In the genomic region with DNA sequence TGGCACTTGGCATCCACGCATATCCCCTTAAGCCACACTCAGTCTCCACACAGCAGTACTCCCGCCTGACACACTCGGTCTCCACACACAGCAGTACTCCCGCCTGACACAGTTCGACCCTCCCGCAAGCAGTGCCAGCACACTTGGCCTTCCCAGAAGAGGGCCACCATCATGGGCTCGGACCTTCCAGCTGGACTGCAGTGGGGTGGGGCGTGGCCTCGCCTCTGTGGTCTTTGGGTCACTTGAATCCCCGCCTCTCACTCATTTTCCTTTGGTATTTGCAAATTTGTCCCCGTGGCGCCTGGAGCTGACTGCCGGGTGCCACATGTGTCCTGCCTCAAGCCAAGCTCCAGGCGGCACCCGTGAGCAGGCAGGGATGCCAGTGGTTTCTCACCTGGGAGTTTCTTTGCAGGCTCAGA, we compare ENCODE assay signal across 27 cellular contexts.
DNase-seq lines count a peak whose midpoint lies in the region; ATAC-seq, FAIRE-seq and TF ChIP-seq lines count a peak whose summit lies in the region.
"Had no signal": no experiment of that assay in that cellular context is flagged by ENCODE, and none has a peak within 500 bp of the region (broad histone marks: within the 10 kb centered on the region; RNA-seq: fewer than 3 reads in every experiment).

No MANE protein-coding gene starts in this region.

- H3K9ac ChIP-seq in kidney (ENCODE audit: low read length in 2 of 2), result no peak overlapping the region

- no peak overlapping the region for H3K4me3 Mint-ChIP-seq in MCF 10A (ENCODE audit: unreplicated experiment)
- H3K4me3 Mint-ChIP-seq: activated CD4-positive, alpha-beta memory T cell treated with anti-CD3 and anti-CD28 coated beads, Interleukin-2, amount 10 ng/mL, durations not matched to agents 7 days and 5 days; activated naive CD8-positive, alpha-beta T cell treated with anti-CD3 and anti-CD28 coated beads, Interleukin-2, amount 10 ng/mL, durations not matched to agents 7 days and 5 days; natural killer cell treated with Interleukin-12 subunit alpha and Interleukin-12 subunit beta and Interleukin-15 and Interleukin-18, amount 100 ng/mL, for 72 hours had no signal

- H3K4me3 ChIP-seq in breast epithelium (no peak overlapping the region), kidney (ENCODE audit: low read length in 2 of 2) (no peak overlapping the region), upper lobe of left lung (no peak overlapping the region), stomach (no peak overlapping the region)
- H3K4me3 ChIP-seq: lung, pancreas, SJCRH30, uterus had no signal

- no peak for ATAC-seq in upper lobe of left lung (ENCODE audit: low FRiP score in 2 of 2)
- no peak for ATAC-seq in GM18868 (IDR thresholded peaks at IDR 0.05; ENCODE audit: unreplicated experiment)
- ATAC-seq: activated CD4-positive, CD25-positive, alpha-beta regulatory T cell treated with anti-CD3 and anti-CD28 coated beads, Interleukin-2, amount 50 U/mL, for 24 hours; natural killer cell treated with Interleukin-12 subunit alpha and Interleukin-12 subunit beta and Interleukin-15 and Interleukin-18, amount 100 ng/mL, for 72 hours; pancreas; T-cell had no signal

- WGBS in upper lobe of left lung, 2 donors, result 82 to 89% methylated on average over 10 to 15 of the region's 15 CpGs
- WGBS in stomach, 5 donors, result 84 to 91% (median 86%) methylated on average over 15 of the region's 15 CpGs

- no peak for FAIRE-seq in kidney (lab: Jason Lieb, UNC)
- FAIRE-seq: astrocyte, H54, islet of Langerhans, pancreas had no signal

- TF ChIP-seq EP300 in upper lobe of left lung (IDR thresholded peaks at IDR 0.05), result no peak
- no peak for TF ChIP-seq EP300 in stomach (IDR thresholded peaks at IDR 0.05)

- CTCF ChIA-PET in MCF 10A (lab: Yijun Ruan, JAX), result interaction anchor here (0.8 to 1.8 kb wide), 2 partner anchors 9 to 64 kb away, joined by 3 to 5 read pairs; no protein-coding TSS in a partner anchor

- H3K9me3 Mint-ChIP-seq in MCF 10A (ENCODE audit: unreplicated experiment), result no peaks in the 10 kb centered on the region
- H3K9me3 Mint-ChIP-seq: activated CD4-positive, alpha-beta memory T cell treated with anti-CD3 and anti-CD28 coated beads, Interleukin-2, amount 10 ng/mL, durations not matched to agents 7 days and 5 days; activated naive CD8-positive, alpha-beta T cell treated with anti-CD3 and anti-CD28 coated beads, Interleukin-2, amount 10 ng/mL, durations not matched to agents 7 days and 5 days; activated T-helper 2 cell treated with anti-CD3 and anti-CD28 coated beads, Interferon-gamma antibody, Interleukin-2, Interleukin-4, amounts not matched to agents 10 μg/mL and 5 μg/mL and 100 μg/mL, durations not matched to agents 14 hours and 24 hours and 36 hours; CD8-positive, alpha-beta memory T cell; natural killer cell treated with Interleukin-12 subunit alpha and Interleukin-12 subunit beta and Interleukin-15 and Interleukin-18, amount 100 ng/mL, for 72 hours; T-cell had no signal

- H3K27me3 Mint-ChIP-seq in MCF 10A (ENCODE audit: insufficient read depth, unreplicated experiment), result no peaks in the 10 kb centered on the region
- H3K27me3 Mint-ChIP-seq: activated CD4-positive, alpha-beta memory T cell treated with anti-CD3 and anti-CD28 coated beads, Interleukin-2, amount 10 ng/mL, durations not matched to agents 7 days and 5 days; activated naive CD8-positive, alpha-beta T cell treated with anti-CD3 and anti-CD28 coated beads, Interleukin-2, amount 10 ng/mL, durations not matched to agents 7 days and 5 days; T-cell had no signal

- intact Hi-C loops in MCF 10A (cut with micrococcal nuclease) (no loop called here), breast epithelium (cut with DNase I; ENCODE audit: low total_unique reads) (no loop called here), kidney (cut with DNase I) (no loop called here), stomach (cut with DNase I; ENCODE audit: low total_unique reads) (no loop called here)

- no peaks in the 10 kb centered on the region for H3K27me3 ChIP-seq in breast epithelium
- H3K27me3 ChIP-seq in upper lobe of left lung, result no peaks in the 10 kb centered on the region
- H3K27me3 ChIP-seq in stomach, result no peaks in the 10 kb centered on the region
- H3K27me3 ChIP-seq: pancreas, uterus had no signal

- peak overlapping the region; percentile 61 for H3K27ac Mint-ChIP-seq in MCF 10A (ENCODE audit: low read depth, unreplicated experiment)
- H3K27ac Mint-ChIP-seq: activated CD4-positive, alpha-beta memory T cell treated with anti-CD3 and anti-CD28 coated beads, Interleukin-2, amount 10 ng/mL, durations not matched to agents 7 days and 5 days; activated naive CD8-positive, alpha-beta T cell treated with anti-CD3 and anti-CD28 coated beads, Interleukin-2, amount 10 ng/mL, durations not matched to agents 7 days and 5 days; activated T-helper 2 cell treated with anti-CD3 and anti-CD28 coated beads, Interferon-gamma antibody, Interleukin-2, Interleukin-4, amounts not matched to agents 10 μg/mL and 5 μg/mL and 100 μg/mL, durations not matched to agents 14 hours and 24 hours and 36 hours; natural killer cell treated with Interleukin-12 subunit alpha and Interleukin-12 subunit beta and Interleukin-15 and Interleukin-18, amount 100 ng/mL, for 72 hours; T-cell had no signal

- peaks cover 0 to 5% of the 10 kb centered on the region in 2 donors for H3K4me1 ChIP-seq in breast epithelium
- peaks cover 0 to 11% of the 10 kb centered on the region in 2 donors for H3K4me1 ChIP-seq in kidney (ENCODE audit: control insufficient read depth in 1 of 2, insufficient read depth in 1 of 2, low read depth in 1 of 2, low read length in 2 of 2)
- peaks cover 15 to 70% (median 56%) of the 10 kb centered on the region in 4 donors for H3K4me1 ChIP-seq in upper lobe of left lung
- H3K4me1 ChIP-seq in stomach, result peaks cover 20 to 43% (median 36%) of the 10 kb centered on the region in 4 donors
- H3K4me1 ChIP-seq: uterus had no signal

- no peaks in the 10 kb centered on the region for H3K36me3 Mint-ChIP-seq in MCF 10A (ENCODE audit: insufficient read depth, unreplicated experiment)
- H3K36me3 Mint-ChIP-seq: activated naive CD8-positive, alpha-beta T cell treated with anti-CD3 and anti-CD28 coated beads, Interleukin-2, amount 10 ng/mL, durations not matched to agents 7 days and 5 days; natural killer cell treated with Interleukin-12 subunit alpha and Interleukin-12 subunit beta and Interleukin-15 and Interleukin-18, amount 100 ng/mL, for 72 hours; T-cell had no signal

- H3K36me3 ChIP-seq in breast epithelium, result no peaks in the 10 kb centered on the region
- H3K36me3 ChIP-seq in kidney (ENCODE audit: control insufficient read depth in 1 of 2, insufficient read depth in 2 of 2, low read length in 2 of 2), result no peaks in the 10 kb centered on the region
- H3K36me3 ChIP-seq in upper lobe of left lung, result no peaks in the 10 kb centered on the region
- no peaks in the 10 kb centered on the region for H3K36me3 ChIP-seq in stomach
- H3K36me3 ChIP-seq: pancreas, SJCRH30, uterus had no signal

- DNase-seq in MCF 10A (ENCODE audit: unreplicated experiment), result no peak
- DNase-seq in breast epithelium (ENCODE audit: low spot score in 2 of 2), result no peak
- peak; percentile 51 for DNase-seq in SW480 (ENCODE audit: low spot score)
- DNase-seq in kidney, result peak; percentile 66
- DNase-seq in upper lobe of left lung, result peak in 1 of 2 donors; percentile 79
- no peak for DNase-seq in OCI-M1 (lab: John Stamatoyannopoulos, UW)
- DNase-seq in stomach, result no peak
- DNase-seq: 8988T; activated CD4-positive, alpha-beta memory T cell treated with anti-CD3 and anti-CD28 coated beads, Interleukin-2, amount 10 ng/mL, durations not matched to agents 7 days and 5 days; activated naive CD8-positive, alpha-beta T cell treated with anti-CD3 and anti-CD28 coated beads, Interleukin-2, amount 10 ng/mL, durations not matched to agents 7 days and 5 days; CD8-positive, alpha-beta memory T cell; cerebellar nuclear complex; NCI-H1105 treated with DMSO at 0.1 percent for 48 hours; NCI-H1930; NCI-H526 treated with DMSO at 0.1 percent for 48 hours; pancreas; SJCRH30; T-cell; uterus had no signal

- peaks cover 14% of the 10 kb centered on the region for H3K4me1 Mint-ChIP-seq in MCF 10A (ENCODE audit: insufficient read depth, unreplicated experiment)

- POLR2A ChIA-PET in MCF 10A (lab: Yijun Ruan, JAX), result no interaction called here

- TF ChIP-seq CTCF in MCF 10A (IDR thresholded peaks at IDR 0.05; ENCODE audit: unreplicated experiment) (no peak), breast epithelium (IDR thresholded peaks at IDR 0.05) (no peak), kidney (IDR thresholded peaks at IDR 0.05; ENCODE audit: borderline replicate concordance, extremely low read depth, insufficient read depth) (no peak), upper lobe of left lung (IDR thresholded peaks at IDR 0.05) (peak in 4 of 6 experiments; percentile 19 to 56 (median 30)), stomach (IDR thresholded peaks at IDR 0.05) (no peak)

- no TSS peak for BruUV-seq in MCF 10A (replicated peaks; lab: Mats Ljungman, UMichigan)

- H3K9me3 ChIP-seq in breast epithelium (no peaks in the 10 kb centered on the region), kidney (ENCODE audit: control insufficient read depth in 1 of 2, low read length in 2 of 2) (no peaks in the 10 kb centered on the region), upper lobe of left lung (no peaks in the 10 kb centered on the region), stomach (no peaks in the 10 kb centered on the region)
- H3K9me3 ChIP-seq: pancreas, SJCRH30, uterus had no signal

- TF ChIP-seq POLR2A in breast epithelium (IDR thresholded peaks at IDR 0.05) (no peak), upper lobe of left lung (IDR thresholded peaks at IDR 0.05) (no peak), stomach (IDR thresholded peaks at IDR 0.05) (no peak)

- no peak overlapping the region for H3K27ac ChIP-seq in breast epithelium
- H3K27ac ChIP-seq in kidney (ENCODE audit: low read depth in 2 of 2, low read length in 2 of 2), result no peak overlapping the region
- H3K27ac ChIP-seq in upper lobe of left lung, result peak overlapping the region in 3 of 4 donors; percentile 77 to 92 (median 81)
- H3K27ac ChIP-seq in stomach, result no peak overlapping the region
- H3K27ac ChIP-seq: pancreas, SJCRH30, uterus had no signal

Comparison
In these comparisons a context has a peak if more than half of its experiments do, and no peak if none do; other contexts are left out.
1. DNase-seq: peak in SW480 (single experiment) and kidney (single experiment); none in MCF 10A (single experiment), breast epithelium (0 of 2), OCI-M1 (single experiment) and stomach (single experiment).
2. CTCF ChIP-seq: peak in upper lobe of left lung (4 of 6); none in MCF 10A (single experiment), breast epithelium (0 of 3), kidney (single experiment) and stomach (0 of 7).
3. H3K27ac ChIP-seq: peak in upper lobe of left lung (3 of 4); none in breast epithelium (0 of 2), kidney (0 of 2) and stomach (0 of 5).